In the genomic region with DNA sequence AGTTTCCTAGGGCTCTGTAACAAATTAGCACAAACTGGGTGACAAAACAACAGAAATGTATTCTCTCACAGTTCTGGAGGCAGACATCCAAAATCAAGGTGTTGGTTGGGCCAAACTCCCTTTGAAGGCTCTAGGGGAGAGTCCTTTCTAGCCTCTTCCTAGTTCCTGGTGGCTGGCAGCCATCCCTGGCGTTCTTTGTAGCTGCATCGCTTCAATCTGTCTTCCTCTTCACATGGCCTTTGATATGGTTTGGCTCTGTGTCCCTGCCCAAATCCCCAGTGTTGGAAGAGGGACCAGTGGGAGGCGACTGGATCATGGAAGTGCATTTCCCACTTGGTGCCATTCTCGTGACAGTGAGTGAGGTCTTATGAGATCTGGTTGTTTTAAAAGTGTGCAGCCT, we compare ENCODE assay signal across 23 cellular contexts.
"Had no signal": no experiment of that assay in that cellular context is flagged by ENCODE, and none has a peak within 500 bp of the region (broad histone marks: within the 10 kb centered on the region; RNA-seq: fewer than 3 reads in every experiment).

No MANE protein-coding gene starts in this region.

- ATAC-seq: left lobe of liver; left ventricle myocardium superior; mucosa of descending colon; naive thymus-derived CD4-positive, alpha-beta T cell; natural killer cell treated with Interleukin-12 subunit alpha and Interleukin-12 subunit beta and Interleukin-15 and Interleukin-18, amount 100 ng/mL, for 72 hours; right cardiac atrium; sciatic nerve; stimulated activated naive B cell treated with anti-CD40 and anti-IgM and Interleukin-4, amounts not matched to agents 10 μg/mL and 1 μg/mL and 100 μg/mL, for 72 hours; stimulated activated naive CD8-positive, alpha-beta T cell treated with anti-CD3 and anti-CD28 coated beads, Interleukin-15, Interleukin-2, amounts not matched to agents 100 U/mL and 50 U/mL, for 24 hours; upper lobe of right lung had no signal

- DNase-seq: hippocampal formation; kidney glomerular epithelial cell; left cardiac atrium; left ventricle myocardium superior; midbrain; mucosa of descending colon; naive thymus-derived CD4-positive, alpha-beta T cell; ovary; right cardiac atrium; stimulated activated CD4-positive, alpha-beta T cell treated with anti-CD3 and anti-CD28 coated beads, Interleukin-12 subunit alpha, Interleukin-12 subunit beta, amount 100 ng/mL, for 4 hours; stimulated activated CD4-positive, alpha-beta T cell treated with anti-CD3 and anti-CD28 coated beads, Interleukin-15, amount 100 ng/mL, for 24 hours; stimulated activated CD4-positive, alpha-beta T cell treated with anti-CD3 and anti-CD28 coated beads, Interleukin-2, amount 100 ng/mL, for 24 hours; stimulated activated CD4-positive, alpha-beta T cell treated with anti-CD3 and anti-CD28 coated beads, Interleukin-4, amount 100 ng/mL, for 1 hour; stimulated activated naive B cell treated with anti-CD40 and anti-IgM and Interleukin-4, amounts not matched to agents 10 μg/mL and 1 μg/mL and 100 μg/mL, for 72 hours; stimulated activated naive CD8-positive, alpha-beta T cell treated with anti-CD3 and anti-CD28 coated beads, Interleukin-15, Interleukin-2, amounts not matched to agents 100 U/mL and 50 U/mL, for 24 hours; stomach; testis; thyroid gland; trophoblast cell; upper lobe of right lung had no signal
